ENCODE assay signal across 31 cellular contexts in genomic region chr3:175326041-175326440, GRCh38.
"Had no signal": no experiment of that assay in that cellular context is flagged by ENCODE, and none has a peak within 500 bp of the region (broad histone marks: within the 10 kb centered on the region; RNA-seq: fewer than 3 reads in every experiment).

No MANE protein-coding gene starts in this region.

- H3K27ac ChIP-seq: VCaP had no signal

- DNase-seq: activated B cell treated with CpG ODN at 0.5 μM for 24 hours; activated CD4-positive, alpha-beta memory T cell treated with anti-CD3 and anti-CD28 coated beads for 36 hours; activated CD4-positive, alpha-beta T cell treated with anti-CD3 and anti-CD28 coated beads for 4 hours; activated CD4-positive, alpha-beta T cell treated with anti-CD3 and anti-CD28 coated beads, Interleukin-2, amount 50 U/mL, for 1 hour; activated CD4-positive, CD25-positive, alpha-beta regulatory T cell treated with anti-CD3 and anti-CD28 coated beads, Interleukin-2, amount 50 U/mL, for 72 hours; activated CD8-positive, alpha-beta memory T cell treated with anti-CD3 and anti-CD28 coated beads, Interleukin-2, amount 50 U/mL, for 4 hours; activated gamma-delta T cell treated with Interleukin-2 at 50 U/mL for 16 hours; activated naive CD4-positive, alpha-beta T cell treated with anti-CD3 and anti-CD28 coated beads for 36 hours; activated naive CD8-positive, alpha-beta T cell treated with anti-CD3 and anti-CD28 coated beads, Interleukin-2, amount 50 U/mL, for 24 hours; activated T-cell treated with anti-CD3 and anti-CD28 coated beads for 4 hours; activated T-cell treated with anti-CD3 and anti-CD28 coated beads, Interleukin-2, amount 50 U/mL, for 4 hours; anterior cingulate cortex; caudate nucleus; cerebellar nuclear complex; Karpas-422; KBM-7; NCI-H1048; NCI-H1105 treated with DMSO at 0.1 percent for 48 hours; NCI-H1436; NCI-H1694; NCI-H1930; NCI-H2081 treated with DMSO at 0.1 percent for 48 hours; NCI-H510A; NCI-H526; NCI-H748 treated with DMSO at 0.1 percent for 48 hours; Right ventricle myocardium superior; SW 1271; T-helper 1 cell; T-helper 2 cell; T-helper 9 cell had no signal
